1 cellular context compared by ENCODE assay signal in the genomic region with DNA sequence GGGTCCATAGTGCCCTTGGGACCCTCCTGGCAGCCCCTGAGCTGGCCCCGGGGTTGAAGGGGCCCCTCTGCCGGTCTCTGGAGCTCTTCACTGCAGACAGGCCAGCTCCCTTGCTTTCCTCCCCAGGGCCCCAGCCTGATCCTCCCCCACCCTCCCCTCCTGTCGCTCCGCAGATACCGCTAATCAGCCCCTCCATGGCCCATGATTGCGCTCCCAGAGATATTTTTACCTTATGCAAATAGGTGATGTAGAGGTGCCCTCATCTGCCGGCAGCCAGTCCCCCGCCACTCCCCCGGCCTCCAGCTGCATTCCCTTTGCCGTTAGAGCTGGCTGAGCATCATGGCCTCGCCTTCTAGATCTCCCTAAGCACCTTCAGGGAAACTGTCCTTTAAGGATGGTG.
TF ChIP-seq lines count a peak whose summit lies in the region.

No MANE protein-coding gene starts in this region.

TF ChIP-seq in K562, 482 proteins besides CTCF, POLR2A, EP300 and RAD21 (continued from another document and continues in another):
- TF ChIP-seq, protein P1, sequence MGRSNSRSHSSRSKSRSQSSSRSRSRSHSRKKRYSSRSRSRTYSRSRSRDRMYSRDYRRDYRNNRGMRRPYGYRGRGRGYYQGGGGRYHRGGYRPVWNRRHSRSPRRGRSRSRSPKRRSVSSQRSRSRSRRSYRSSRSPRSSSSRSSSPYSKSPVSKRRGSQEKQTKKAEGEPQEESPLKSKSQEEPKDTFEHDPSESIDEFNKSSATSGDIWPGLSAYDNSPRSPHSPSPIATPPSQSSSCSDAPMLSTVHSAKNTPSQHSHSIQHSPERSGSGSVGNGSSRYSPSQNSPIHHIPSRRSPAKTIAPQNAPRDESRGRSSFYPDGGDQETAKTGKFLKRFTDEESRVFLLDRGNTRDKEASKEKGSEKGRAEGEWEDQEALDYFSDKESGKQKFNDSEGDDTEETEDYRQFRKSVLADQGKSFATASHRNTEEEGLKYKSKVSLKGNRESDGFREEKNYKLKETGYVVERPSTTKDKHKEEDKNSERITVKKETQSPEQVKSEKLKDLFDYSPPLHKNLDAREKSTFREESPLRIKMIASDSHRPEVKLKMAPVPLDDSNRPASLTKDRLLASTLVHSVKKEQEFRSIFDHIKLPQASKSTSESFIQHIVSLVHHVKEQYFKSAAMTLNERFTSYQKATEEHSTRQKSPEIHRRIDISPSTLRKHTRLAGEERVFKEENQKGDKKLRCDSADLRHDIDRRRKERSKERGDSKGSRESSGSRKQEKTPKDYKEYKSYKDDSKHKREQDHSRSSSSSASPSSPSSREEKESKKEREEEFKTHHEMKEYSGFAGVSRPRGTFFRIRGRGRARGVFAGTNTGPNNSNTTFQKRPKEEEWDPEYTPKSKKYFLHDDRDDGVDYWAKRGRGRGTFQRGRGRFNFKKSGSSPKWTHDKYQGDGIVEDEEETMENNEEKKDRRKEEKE (IDR thresholded peaks at IDR 0.05; ENCODE audit: borderline replicate concordance in 1 of 2, control insufficient read depth in 1 of 2, low read depth in 2 of 2, low read length in 1 of 2) = no peak
- TF ChIP-seq ZC3H4 (CRISPR knock-in tag; IDR thresholded peaks at IDR 0.05; ENCODE audit: borderline replicate concordance) = no peak
- TF ChIP-seq ZNF830 (CRISPR knock-in tag; IDR thresholded peaks at IDR 0.05) = no peak
- TF ChIP-seq, protein P2, sequence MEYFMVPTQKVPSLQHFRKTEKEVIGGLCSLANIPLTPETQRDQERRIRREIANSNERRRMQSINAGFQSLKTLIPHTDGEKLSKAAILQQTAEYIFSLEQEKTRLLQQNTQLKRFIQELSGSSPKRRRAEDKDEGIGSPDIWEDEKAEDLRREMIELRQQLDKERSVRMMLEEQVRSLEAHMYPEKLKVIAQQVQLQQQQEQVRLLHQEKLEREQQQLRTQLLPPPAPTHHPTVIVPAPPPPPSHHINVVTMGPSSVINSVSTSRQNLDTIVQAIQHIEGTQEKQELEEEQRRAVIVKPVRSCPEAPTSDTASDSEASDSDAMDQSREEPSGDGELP (CRISPR knock-in tag; IDR thresholded peaks at IDR 0.05; ENCODE audit: borderline replicate concordance) = peak; percentile 62; the same call in 1 of the 2 replicates
- TF ChIP-seq, protein P3, sequence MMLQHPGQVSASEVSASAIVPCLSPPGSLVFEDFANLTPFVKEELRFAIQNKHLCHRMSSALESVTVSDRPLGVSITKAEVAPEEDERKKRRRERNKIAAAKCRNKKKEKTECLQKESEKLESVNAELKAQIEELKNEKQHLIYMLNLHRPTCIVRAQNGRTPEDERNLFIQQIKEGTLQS (IDR thresholded peaks at IDR 0.05) = no peak
- TF ChIP-seq, protein P3 (CRISPR knock-in tag; conservative IDR thresholded peaks at IDR 0.05) = no peak
- no peak for TF ChIP-seq ZNF436 (CRISPR knock-in tag; IDR thresholded peaks at IDR 0.05)
- TF ChIP-seq TEAD2 (tag; IDR thresholded peaks at IDR 0.05) = no peak
- peak; percentile 56; the same call in 1 of the 2 replicates for TF ChIP-seq KLF16 (IDR thresholded peaks at IDR 0.05)
- TF ChIP-seq, protein P4, sequence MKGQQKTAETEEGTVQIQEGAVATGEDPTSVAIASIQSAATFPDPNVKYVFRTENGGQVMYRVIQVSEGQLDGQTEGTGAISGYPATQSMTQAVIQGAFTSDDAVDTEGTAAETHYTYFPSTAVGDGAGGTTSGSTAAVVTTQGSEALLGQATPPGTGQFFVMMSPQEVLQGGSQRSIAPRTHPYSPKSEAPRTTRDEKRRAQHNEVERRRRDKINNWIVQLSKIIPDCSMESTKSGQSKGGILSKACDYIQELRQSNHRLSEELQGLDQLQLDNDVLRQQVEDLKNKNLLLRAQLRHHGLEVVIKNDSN (CRISPR knock-in tag; IDR thresholded peaks at IDR 0.05) = no peak
- no peak for TF ChIP-seq NFATC3 (IDR thresholded peaks at IDR 0.05)
- TF ChIP-seq DPF2 (IDR thresholded peaks at IDR 0.05) = no peak
- TF ChIP-seq ZFPM2 (CRISPR knock-in tag; IDR thresholded peaks at IDR 0.05) = no peak
- no peak for TF ChIP-seq ZNF431 (CRISPR knock-in tag; IDR thresholded peaks at IDR 0.05)
- TF ChIP-seq ARID1B (IDR thresholded peaks at IDR 0.05) = peak; percentile 57
- TF ChIP-seq KLF10 (CRISPR knock-in tag; IDR thresholded peaks at IDR 0.05) = no peak
- TF ChIP-seq ZNF140 (CRISPR knock-in tag; IDR thresholded peaks at IDR 0.05) = no peak
- TF ChIP-seq, protein P5, sequence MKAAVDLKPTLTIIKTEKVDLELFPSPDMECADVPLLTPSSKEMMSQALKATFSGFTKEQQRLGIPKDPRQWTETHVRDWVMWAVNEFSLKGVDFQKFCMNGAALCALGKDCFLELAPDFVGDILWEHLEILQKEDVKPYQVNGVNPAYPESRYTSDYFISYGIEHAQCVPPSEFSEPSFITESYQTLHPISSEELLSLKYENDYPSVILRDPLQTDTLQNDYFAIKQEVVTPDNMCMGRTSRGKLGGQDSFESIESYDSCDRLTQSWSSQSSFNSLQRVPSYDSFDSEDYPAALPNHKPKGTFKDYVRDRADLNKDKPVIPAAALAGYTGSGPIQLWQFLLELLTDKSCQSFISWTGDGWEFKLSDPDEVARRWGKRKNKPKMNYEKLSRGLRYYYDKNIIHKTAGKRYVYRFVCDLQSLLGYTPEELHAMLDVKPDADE (conservative IDR thresholded peaks at IDR 0.05; ENCODE audit: control insufficient read depth, low read depth, low read length) = no peak
- TF ChIP-seq ZNF551 (CRISPR knock-in tag; IDR thresholded peaks at IDR 0.05) = no peak
- TF ChIP-seq HNRNPLL (IDR thresholded peaks at IDR 0.05; ENCODE audit: low read depth, low read length, poor library complexity, severe bottlenecking) = peak; percentile 77
- no peak for TF ChIP-seq SRSF3 (IDR thresholded peaks at IDR 0.05; ENCODE audit: insufficient read depth, low read length)
- TF ChIP-seq, protein P6, sequence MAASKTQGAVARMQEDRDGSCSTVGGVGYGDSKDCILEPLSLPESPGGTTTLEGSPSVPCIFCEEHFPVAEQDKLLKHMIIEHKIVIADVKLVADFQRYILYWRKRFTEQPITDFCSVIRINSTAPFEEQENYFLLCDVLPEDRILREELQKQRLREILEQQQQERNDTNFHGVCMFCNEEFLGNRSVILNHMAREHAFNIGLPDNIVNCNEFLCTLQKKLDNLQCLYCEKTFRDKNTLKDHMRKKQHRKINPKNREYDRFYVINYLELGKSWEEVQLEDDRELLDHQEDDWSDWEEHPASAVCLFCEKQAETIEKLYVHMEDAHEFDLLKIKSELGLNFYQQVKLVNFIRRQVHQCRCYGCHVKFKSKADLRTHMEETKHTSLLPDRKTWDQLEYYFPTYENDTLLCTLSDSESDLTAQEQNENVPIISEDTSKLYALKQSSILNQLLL (CRISPR knock-in tag; IDR thresholded peaks at IDR 0.05; ENCODE audit: borderline replicate concordance) = no peak
- TF ChIP-seq, protein P7, sequence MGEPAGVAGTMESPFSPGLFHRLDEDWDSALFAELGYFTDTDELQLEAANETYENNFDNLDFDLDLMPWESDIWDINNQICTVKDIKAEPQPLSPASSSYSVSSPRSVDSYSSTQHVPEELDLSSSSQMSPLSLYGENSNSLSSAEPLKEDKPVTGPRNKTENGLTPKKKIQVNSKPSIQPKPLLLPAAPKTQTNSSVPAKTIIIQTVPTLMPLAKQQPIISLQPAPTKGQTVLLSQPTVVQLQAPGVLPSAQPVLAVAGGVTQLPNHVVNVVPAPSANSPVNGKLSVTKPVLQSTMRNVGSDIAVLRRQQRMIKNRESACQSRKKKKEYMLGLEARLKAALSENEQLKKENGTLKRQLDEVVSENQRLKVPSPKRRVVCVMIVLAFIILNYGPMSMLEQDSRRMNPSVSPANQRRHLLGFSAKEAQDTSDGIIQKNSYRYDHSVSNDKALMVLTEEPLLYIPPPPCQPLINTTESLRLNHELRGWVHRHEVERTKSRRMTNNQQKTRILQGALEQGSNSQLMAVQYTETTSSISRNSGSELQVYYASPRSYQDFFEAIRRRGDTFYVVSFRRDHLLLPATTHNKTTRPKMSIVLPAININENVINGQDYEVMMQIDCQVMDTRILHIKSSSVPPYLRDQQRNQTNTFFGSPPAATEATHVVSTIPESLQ (CRISPR knock-in tag; IDR thresholded peaks at IDR 0.05) = no peak
- TF ChIP-seq, protein P8, sequence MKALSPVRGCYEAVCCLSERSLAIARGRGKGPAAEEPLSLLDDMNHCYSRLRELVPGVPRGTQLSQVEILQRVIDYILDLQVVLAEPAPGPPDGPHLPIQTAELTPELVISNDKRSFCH (CRISPR knock-in tag; IDR thresholded peaks at IDR 0.05) = no peak
- TF ChIP-seq, protein P8 (tag; IDR thresholded peaks at IDR 0.05) = no peak
- peak; percentile 56; the same call in 1 of the 2 replicates for TF ChIP-seq TAL1 (IDR thresholded peaks at IDR 0.05)
- peak in 1 of 2 experiments; percentile 30; a peak in 1 of 4 replicates for TF ChIP-seq MAZ (CRISPR knock-in tag; conservative IDR thresholded peaks at IDR 0.05 in 1 of 2, IDR thresholded peaks at IDR 0.05 in 1 of 2)
- TF ChIP-seq RNF2 (IDR thresholded peaks at IDR 0.05) = no peak
- TF ChIP-seq SMARCA4 (IDR thresholded peaks at IDR 0.05) = no peak
- TF ChIP-seq, protein P9, sequence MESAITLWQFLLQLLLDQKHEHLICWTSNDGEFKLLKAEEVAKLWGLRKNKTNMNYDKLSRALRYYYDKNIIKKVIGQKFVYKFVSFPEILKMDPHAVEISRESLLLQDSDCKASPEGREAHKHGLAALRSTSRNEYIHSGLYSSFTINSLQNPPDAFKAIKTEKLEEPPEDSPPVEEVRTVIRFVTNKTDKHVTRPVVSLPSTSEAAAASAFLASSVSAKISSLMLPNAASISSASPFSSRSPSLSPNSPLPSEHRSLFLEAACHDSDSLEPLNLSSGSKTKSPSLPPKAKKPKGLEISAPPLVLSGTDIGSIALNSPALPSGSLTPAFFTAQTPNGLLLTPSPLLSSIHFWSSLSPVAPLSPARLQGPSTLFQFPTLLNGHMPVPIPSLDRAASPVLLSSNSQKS (CRISPR knock-in tag; IDR thresholded peaks at IDR 0.05) = no peak
- TF ChIP-seq, protein P10, sequence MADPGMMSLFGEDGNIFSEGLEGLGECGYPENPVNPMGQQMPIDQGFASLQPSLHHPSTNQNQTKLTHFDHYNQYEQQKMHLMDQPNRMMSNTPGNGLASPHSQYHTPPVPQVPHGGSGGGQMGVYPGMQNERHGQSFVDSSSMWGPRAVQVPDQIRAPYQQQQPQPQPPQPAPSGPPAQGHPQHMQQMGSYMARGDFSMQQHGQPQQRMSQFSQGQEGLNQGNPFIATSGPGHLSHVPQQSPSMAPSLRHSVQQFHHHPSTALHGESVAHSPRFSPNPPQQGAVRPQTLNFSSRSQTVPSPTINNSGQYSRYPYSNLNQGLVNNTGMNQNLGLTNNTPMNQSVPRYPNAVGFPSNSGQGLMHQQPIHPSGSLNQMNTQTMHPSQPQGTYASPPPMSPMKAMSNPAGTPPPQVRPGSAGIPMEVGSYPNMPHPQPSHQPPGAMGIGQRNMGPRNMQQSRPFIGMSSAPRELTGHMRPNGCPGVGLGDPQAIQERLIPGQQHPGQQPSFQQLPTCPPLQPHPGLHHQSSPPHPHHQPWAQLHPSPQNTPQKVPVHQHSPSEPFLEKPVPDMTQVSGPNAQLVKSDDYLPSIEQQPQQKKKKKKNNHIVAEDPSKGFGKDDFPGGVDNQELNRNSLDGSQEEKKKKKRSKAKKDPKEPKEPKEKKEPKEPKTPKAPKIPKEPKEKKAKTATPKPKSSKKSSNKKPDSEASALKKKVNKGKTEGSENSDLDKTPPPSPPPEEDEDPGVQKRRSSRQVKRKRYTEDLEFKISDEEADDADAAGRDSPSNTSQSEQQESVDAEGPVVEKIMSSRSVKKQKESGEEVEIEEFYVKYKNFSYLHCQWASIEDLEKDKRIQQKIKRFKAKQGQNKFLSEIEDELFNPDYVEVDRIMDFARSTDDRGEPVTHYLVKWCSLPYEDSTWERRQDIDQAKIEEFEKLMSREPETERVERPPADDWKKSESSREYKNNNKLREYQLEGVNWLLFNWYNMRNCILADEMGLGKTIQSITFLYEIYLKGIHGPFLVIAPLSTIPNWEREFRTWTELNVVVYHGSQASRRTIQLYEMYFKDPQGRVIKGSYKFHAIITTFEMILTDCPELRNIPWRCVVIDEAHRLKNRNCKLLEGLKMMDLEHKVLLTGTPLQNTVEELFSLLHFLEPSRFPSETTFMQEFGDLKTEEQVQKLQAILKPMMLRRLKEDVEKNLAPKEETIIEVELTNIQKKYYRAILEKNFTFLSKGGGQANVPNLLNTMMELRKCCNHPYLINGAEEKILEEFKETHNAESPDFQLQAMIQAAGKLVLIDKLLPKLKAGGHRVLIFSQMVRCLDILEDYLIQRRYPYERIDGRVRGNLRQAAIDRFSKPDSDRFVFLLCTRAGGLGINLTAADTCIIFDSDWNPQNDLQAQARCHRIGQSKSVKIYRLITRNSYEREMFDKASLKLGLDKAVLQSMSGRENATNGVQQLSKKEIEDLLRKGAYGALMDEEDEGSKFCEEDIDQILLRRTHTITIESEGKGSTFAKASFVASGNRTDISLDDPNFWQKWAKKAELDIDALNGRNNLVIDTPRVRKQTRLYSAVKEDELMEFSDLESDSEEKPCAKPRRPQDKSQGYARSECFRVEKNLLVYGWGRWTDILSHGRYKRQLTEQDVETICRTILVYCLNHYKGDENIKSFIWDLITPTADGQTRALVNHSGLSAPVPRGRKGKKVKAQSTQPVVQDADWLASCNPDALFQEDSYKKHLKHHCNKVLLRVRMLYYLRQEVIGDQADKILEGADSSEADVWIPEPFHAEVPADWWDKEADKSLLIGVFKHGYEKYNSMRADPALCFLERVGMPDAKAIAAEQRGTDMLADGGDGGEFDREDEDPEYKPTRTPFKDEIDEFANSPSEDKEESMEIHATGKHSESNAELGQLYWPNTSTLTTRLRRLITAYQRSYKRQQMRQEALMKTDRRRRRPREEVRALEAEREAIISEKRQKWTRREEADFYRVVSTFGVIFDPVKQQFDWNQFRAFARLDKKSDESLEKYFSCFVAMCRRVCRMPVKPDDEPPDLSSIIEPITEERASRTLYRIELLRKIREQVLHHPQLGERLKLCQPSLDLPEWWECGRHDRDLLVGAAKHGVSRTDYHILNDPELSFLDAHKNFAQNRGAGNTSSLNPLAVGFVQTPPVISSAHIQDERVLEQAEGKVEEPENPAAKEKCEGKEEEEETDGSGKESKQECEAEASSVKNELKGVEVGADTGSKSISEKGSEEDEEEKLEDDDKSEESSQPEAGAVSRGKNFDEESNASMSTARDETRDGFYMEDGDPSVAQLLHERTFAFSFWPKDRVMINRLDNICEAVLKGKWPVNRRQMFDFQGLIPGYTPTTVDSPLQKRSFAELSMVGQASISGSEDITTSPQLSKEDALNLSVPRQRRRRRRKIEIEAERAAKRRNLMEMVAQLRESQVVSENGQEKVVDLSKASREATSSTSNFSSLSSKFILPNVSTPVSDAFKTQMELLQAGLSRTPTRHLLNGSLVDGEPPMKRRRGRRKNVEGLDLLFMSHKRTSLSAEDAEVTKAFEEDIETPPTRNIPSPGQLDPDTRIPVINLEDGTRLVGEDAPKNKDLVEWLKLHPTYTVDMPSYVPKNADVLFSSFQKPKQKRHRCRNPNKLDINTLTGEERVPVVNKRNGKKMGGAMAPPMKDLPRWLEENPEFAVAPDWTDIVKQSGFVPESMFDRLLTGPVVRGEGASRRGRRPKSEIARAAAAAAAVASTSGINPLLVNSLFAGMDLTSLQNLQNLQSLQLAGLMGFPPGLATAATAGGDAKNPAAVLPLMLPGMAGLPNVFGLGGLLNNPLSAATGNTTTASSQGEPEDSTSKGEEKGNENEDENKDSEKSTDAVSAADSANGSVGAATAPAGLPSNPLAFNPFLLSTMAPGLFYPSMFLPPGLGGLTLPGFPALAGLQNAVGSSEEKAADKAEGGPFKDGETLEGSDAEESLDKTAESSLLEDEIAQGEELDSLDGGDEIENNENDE (IDR thresholded peaks at IDR 0.05; ENCODE audit: low read depth, low read length) = no peak
- TF ChIP-seq ESRRB (CRISPR knock-in tag; IDR thresholded peaks at IDR 0.05; ENCODE audit: borderline replicate concordance) = no peak
- no peak for TF ChIP-seq KHSRP (IDR thresholded peaks at IDR 0.05)
- no peak for TF ChIP-seq COPS2 (conservative IDR thresholded peaks at IDR 0.05)
- TF ChIP-seq TRIM24 (IDR thresholded peaks at IDR 0.05) = peak in 1 of 2 experiments; percentile 20; a peak in 1 of 4 replicates
